Comparison of ENCODE assay signal across 20 cellular contexts in genomic region chr5:53631251-53631650, GRCh38.
"Had no signal": no experiment of that assay in that cellular context is flagged by ENCODE, and none has a peak within 500 bp of the region (broad histone marks: within the 10 kb centered on the region; RNA-seq: fewer than 3 reads in every experiment).

No MANE protein-coding gene starts in this region.

- ATAC-seq: effector memory CD8-positive, alpha-beta T cell; foreskin keratinocyte; gastroesophageal sphincter; heart right ventricle; left cardiac atrium; left lung; left ventricle myocardium superior; lower lobe of right lung; mucosa of descending colon; naive thymus-derived CD8-positive, alpha-beta T cell had no signal

- H3K9me3 ChIP-seq: colonic mucosa, esophagus muscularis mucosa, gastroesophageal sphincter had no signal

- H3K27ac ChIP-seq: colonic mucosa, esophagus muscularis mucosa, foreskin keratinocyte, gastroesophageal sphincter, heart right ventricle, left lung, lower lobe of right lung had no signal

- H3K27ac Mint-ChIP-seq: dendritic cell treated with granulocyte-macrophage colony-stimulating factor and Interleukin-4, amounts not matched to agents 40 ng/mL and 50 ng/mL, for 4 days; effector memory CD8-positive, alpha-beta T cell; mesothelial cell of epicardium; naive thymus-derived CD8-positive, alpha-beta T cell had no signal

- DNase-seq: colonic mucosa; cortex of kidney; effector CD8-positive, alpha-beta T cell; effector memory CD8-positive, alpha-beta T cell; foreskin keratinocyte; head of caudate nucleus; heart right ventricle; hippocampal formation; left cardiac atrium; left ventricle myocardium superior; lower lobe of right lung; mesenchymal stem cell; mucosa of descending colon; naive B cell; naive thymus-derived CD8-positive, alpha-beta T cell had no signal

- H3K4me1 ChIP-seq: colonic mucosa, foreskin keratinocyte, gastroesophageal sphincter, left lung, lower lobe of right lung had no signal

- H3K4me1 Mint-ChIP-seq: mesothelial cell of epicardium had no signal

- H3K4me3 Mint-ChIP-seq: dendritic cell treated with granulocyte-macrophage colony-stimulating factor and Interleukin-4, amounts not matched to agents 40 ng/mL and 50 ng/mL, for 4 days; effector memory CD8-positive, alpha-beta T cell; mesothelial cell of epicardium; naive B cell; naive thymus-derived CD8-positive, alpha-beta T cell had no signal

- H3K27me3 ChIP-seq: colonic mucosa, esophagus muscularis mucosa, foreskin keratinocyte, gastroesophageal sphincter, heart right ventricle, left lung had no signal

- H3K27me3 Mint-ChIP-seq: dendritic cell treated with granulocyte-macrophage colony-stimulating factor and Interleukin-4, amounts not matched to agents 40 ng/mL and 50 ng/mL, for 4 days; effector memory CD8-positive, alpha-beta T cell; naive B cell; naive thymus-derived CD8-positive, alpha-beta T cell had no signal

- H3K9me3 Mint-ChIP-seq: dendritic cell treated with granulocyte-macrophage colony-stimulating factor and Interleukin-4, amounts not matched to agents 40 ng/mL and 50 ng/mL, for 4 days; effector memory CD8-positive, alpha-beta T cell had no signal

- H3K36me3 ChIP-seq: colonic mucosa had no signal

- H3K4me3 ChIP-seq: colonic mucosa, esophagus muscularis mucosa, gastroesophageal sphincter, heart right ventricle, left lung, lower lobe of right lung, mucosa of descending colon had no signal
